1 cellular context compared by ENCODE assay signal in the genomic region with DNA sequence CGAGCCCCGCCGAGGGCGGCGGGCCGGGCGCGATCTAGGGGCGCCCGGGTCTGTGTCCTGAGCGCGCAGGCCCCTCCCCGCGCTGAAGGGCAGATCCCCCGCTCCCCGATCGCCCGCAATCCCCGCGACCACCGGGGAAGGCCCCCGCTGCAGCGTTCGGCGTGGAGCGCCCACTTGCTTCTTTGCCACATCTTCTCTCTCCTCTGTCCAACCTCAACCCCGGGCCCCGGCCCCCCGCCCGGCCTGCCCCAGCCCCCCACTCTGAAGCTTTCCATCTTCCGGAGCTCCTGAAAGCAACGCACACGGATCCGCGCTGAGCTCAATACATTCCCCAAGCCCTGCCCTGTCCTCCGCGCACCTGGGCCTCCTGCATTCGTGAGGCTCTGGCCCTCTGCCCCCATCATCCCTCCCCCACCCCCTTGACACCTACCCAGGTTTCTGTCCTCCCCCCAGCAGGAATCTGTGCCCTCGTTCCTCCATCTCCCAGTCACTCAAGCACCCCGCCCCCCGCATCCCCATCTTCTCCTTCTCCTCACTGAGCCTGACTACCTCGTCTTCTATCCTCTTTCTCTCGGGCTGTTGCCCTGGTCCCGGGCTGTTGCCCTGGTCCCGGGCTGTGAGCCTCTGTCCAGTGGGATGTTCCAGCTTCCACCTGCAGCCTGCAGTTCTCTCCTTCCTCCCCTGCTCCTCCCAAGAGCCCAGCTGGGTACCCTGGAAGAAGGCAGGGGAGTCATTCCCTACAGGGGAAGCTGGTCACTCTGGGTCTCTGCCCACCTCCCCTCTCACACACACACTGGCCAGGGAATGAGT.
TF ChIP-seq lines count a peak whose summit lies in the region.

No MANE protein-coding gene starts in this region.

TF ChIP-seq in IMR-90, 13 proteins besides CTCF, POLR2A, EP300 and RAD21:
- TF ChIP-seq MXI1 (IDR thresholded peaks at IDR 0.05; ENCODE audit: borderline replicate concordance, low read depth, low read length): no peak
- TF ChIP-seq MAZ (IDR thresholded peaks at IDR 0.05; ENCODE audit: borderline replicate concordance, low read depth, low read length): no peak
- TF ChIP-seq BHLHE40 (IDR thresholded peaks at IDR 0.05; ENCODE audit: low read depth, low read length): no peak
- TF ChIP-seq SMC3 (IDR thresholded peaks at IDR 0.05; ENCODE audit: low read depth, low read length): no peak
- no peak for TF ChIP-seq NFE2L2 (IDR thresholded peaks at IDR 0.05; ENCODE audit: low read depth, low read length)
- TF ChIP-seq, protein P1, sequence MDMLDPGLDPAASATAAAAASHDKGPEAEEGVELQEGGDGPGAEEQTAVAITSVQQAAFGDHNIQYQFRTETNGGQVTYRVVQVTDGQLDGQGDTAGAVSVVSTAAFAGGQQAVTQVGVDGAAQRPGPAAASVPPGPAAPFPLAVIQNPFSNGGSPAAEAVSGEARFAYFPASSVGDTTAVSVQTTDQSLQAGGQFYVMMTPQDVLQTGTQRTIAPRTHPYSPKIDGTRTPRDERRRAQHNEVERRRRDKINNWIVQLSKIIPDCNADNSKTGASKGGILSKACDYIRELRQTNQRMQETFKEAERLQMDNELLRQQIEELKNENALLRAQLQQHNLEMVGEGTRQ (IDR thresholded peaks at IDR 0.05; ENCODE audit: low read depth, low read length): no peak
- TF ChIP-seq MAFK (IDR thresholded peaks at IDR 0.05; ENCODE audit: low read depth, low read length): no peak
- TF ChIP-seq CEBPB (IDR thresholded peaks at IDR 0.05; ENCODE audit: low read depth, low read length): no peak
- no peak for TF ChIP-seq RFX5 (IDR thresholded peaks at IDR 0.05; ENCODE audit: low read depth, low read length)
- TF ChIP-seq CHD1 (IDR thresholded peaks at IDR 0.05; ENCODE audit: low read depth, low read length): no peak
- TF ChIP-seq, protein P2, sequence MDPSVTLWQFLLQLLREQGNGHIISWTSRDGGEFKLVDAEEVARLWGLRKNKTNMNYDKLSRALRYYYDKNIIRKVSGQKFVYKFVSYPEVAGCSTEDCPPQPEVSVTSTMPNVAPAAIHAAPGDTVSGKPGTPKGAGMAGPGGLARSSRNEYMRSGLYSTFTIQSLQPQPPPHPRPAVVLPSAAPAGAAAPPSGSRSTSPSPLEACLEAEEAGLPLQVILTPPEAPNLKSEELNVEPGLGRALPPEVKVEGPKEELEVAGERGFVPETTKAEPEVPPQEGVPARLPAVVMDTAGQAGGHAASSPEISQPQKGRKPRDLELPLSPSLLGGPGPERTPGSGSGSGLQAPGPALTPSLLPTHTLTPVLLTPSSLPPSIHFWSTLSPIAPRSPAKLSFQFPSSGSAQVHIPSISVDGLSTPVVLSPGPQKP (IDR thresholded peaks at IDR 0.05; ENCODE audit: borderline replicate concordance, low read depth, low read length): no peak
- TF ChIP-seq RCOR1 (IDR thresholded peaks at IDR 0.05; ENCODE audit: insufficient replicate concordance, low read length): no peak
- TF ChIP-seq FOS (IDR thresholded peaks at IDR 0.05; ENCODE audit: low read depth, low read length): no peak
